ENCODE assay signal across 9 cellular contexts in the genomic region with DNA sequence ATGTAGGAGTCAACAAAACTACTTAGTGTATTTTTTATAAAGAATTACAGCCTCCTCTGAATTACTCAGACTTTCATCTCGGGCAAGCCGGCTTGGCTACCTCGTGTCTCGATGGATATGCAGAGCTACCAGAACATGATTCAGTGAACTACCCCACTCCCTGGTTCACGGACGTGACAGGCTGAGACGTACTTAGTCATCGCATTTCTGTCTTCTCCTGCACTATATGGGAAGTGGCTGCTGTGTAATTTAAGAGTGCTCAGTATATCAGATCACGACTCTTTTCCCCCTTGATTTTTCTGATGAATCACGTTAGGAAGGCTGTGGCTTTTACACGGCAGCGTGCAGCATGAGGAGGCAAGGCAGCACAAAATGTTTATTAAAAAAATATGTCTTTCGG.
DNase-seq lines count a peak whose midpoint lies in the region; ATAC-seq, FAIRE-seq and TF ChIP-seq lines count a peak whose summit lies in the region.
"Had no signal": no experiment of that assay in that cellular context is flagged by ENCODE, and none has a peak within 500 bp of the region (broad histone marks: within the 10 kb centered on the region; RNA-seq: fewer than 3 reads in every experiment).

No MANE protein-coding gene starts in this region.

- ATAC-seq in GM21447 (IDR thresholded peaks at IDR 0.05; ENCODE audit: unreplicated experiment), result no peak
- no peak for ATAC-seq in HG02678 (IDR thresholded peaks at IDR 0.05; ENCODE audit: unreplicated experiment)
- ATAC-seq: Panc1 had no signal

- DNase-seq in Caki2 (ENCODE audit: low read depth) (peak; percentile 78), bronchial epithelial cell (ENCODE audit: low read depth) (peak; percentile 98), NCI-H128 (lab: John Stamatoyannopoulos, UW; ENCODE audit: unreplicated experiment) (no peak), cortex of kidney (lab: John Stamatoyannopoulos, UW) (no peak)
- peak; percentile 45 for DNase-seq in T-helper 2 cell treated with Interferon-gamma antibody and Interleukin-4, amounts not matched to agents 5 μg/mL and 100 μg/mL, for 36 hours (ENCODE audit: low spot score)
- peak; percentile 51 for DNase-seq in stimulated activated CD4-positive, alpha-beta T cell treated with anti-CD3 and anti-CD28 coated beads, Interleukin-12 subunit alpha, Interleukin-12 subunit beta, amount 100 ng/mL, for 4 hours

- peak; percentile 36 for FAIRE-seq in bronchial epithelial cell (lab: Jason Lieb, UNC)

- no peaks in the 10 kb centered on the region for H3K27me3 Mint-ChIP-seq in T-helper 2 cell treated with Interferon-gamma antibody and Interleukin-4, amounts not matched to agents 5 μg/mL and 100 μg/mL, for 36 hours (ENCODE audit: low read depth)

- H3K36me3 ChIP-seq in bronchial epithelial cell (ENCODE audit: control insufficient read depth, insufficient read depth, low read length), result no peaks in the 10 kb centered on the region

- no peak overlapping the region for H3K4me3 Mint-ChIP-seq in T-helper 2 cell treated with Interferon-gamma antibody and Interleukin-4, amounts not matched to agents 5 μg/mL and 100 μg/mL, for 36 hours

- no peak overlapping the region for H3K4me3 ChIP-seq in bronchial epithelial cell (ENCODE audit: low read depth, low read length)

- TF ChIP-seq CTCF in bronchial epithelial cell (IDR thresholded peaks at IDR 0.05; ENCODE audit: insufficient read depth, low read length, severe bottlenecking), result no peak

- in situ Hi-C loops in Caki2 (cut with HindIII; ENCODE audit: low pct_unique_long_range_greater_than_20kb, low sequenced_read_pairs), result no loop called here

- H3K27ac Mint-ChIP-seq in T-helper 2 cell treated with Interferon-gamma antibody and Interleukin-4, amounts not matched to agents 5 μg/mL and 100 μg/mL, for 36 hours, result no peak overlapping the region

- H3K36me3 Mint-ChIP-seq in T-helper 2 cell treated with Interferon-gamma antibody and Interleukin-4, amounts not matched to agents 5 μg/mL and 100 μg/mL, for 36 hours (ENCODE audit: low read depth), result no peaks in the 10 kb centered on the region

- peaks cover 2% of the 10 kb centered on the region for H3K4me1 Mint-ChIP-seq in T-helper 2 cell treated with Interferon-gamma antibody and Interleukin-4, amounts not matched to agents 5 μg/mL and 100 μg/mL, for 36 hours (ENCODE audit: low read depth)

- no peaks in the 10 kb centered on the region for H3K27me3 ChIP-seq in bronchial epithelial cell (ENCODE audit: control insufficient read depth, insufficient read depth, low read length)

- H3K9me3 Mint-ChIP-seq in T-helper 2 cell treated with Interferon-gamma antibody and Interleukin-4, amounts not matched to agents 5 μg/mL and 100 μg/mL, for 36 hours, result no peaks in the 10 kb centered on the region

Comparison
In these comparisons a context has a peak if more than half of its experiments do, and no peak if none do; other contexts are left out.
1. DNase-seq: peak in Caki2 (single experiment), T-helper 2 cell treated with Interferon-gamma antibody and Interleukin-4, amounts not matched to agents 5 μg/mL and 100 μg/mL, for 36 hours (single experiment), bronchial epithelial cell (single experiment) and stimulated activated CD4-positive, alpha-beta T cell treated with anti-CD3 and anti-CD28 coated beads, Interleukin-12 subunit alpha, Interleukin-12 subunit beta, amount 100 ng/mL, for 4 hours (single experiment); none in NCI-H128 (single experiment) and cortex of kidney (single experiment).